ENCODE assay signal across 11 cellular contexts in genomic region chr11:64008283-64008931, GRCh38. TPM values are rescaled to one million over a fixed set of nuclear protein-coding genes. Genes with fewer than 3 reads are reported as not detected.
DNase-seq lines count a peak whose midpoint lies in the region; ATAC-seq and TF ChIP-seq lines count a peak whose summit lies in the region.
"Had no signal": no experiment of that assay in that cellular context is flagged by ENCODE, and none has a peak within 500 bp of the region (broad histone marks: within the 10 kb centered on the region; RNA-seq: fewer than 3 reads in every experiment).

No MANE protein-coding gene starts in this region.

- ATAC-seq in DND-41 (ENCODE audit: insufficient read depth, low read depth) (0 out of 3 replicates have a peak, but pooled peaks have one; percentile 26), GM18858 (IDR thresholded peaks at IDR 0.05; ENCODE audit: unreplicated experiment) (no peak)

- H4K20me1 ChIP-seq in DND-41 (ENCODE audit: insufficient read depth, low read length) = peaks cover 13% of the 10 kb centered on the region

- H3K27ac ChIP-seq in DND-41 (ENCODE audit: low read length) = no peak overlapping the region
- H3K27ac ChIP-seq in SJCRH30 = peak overlapping the region; percentile 55
- peak overlapping the region; percentile 38 to 58 for H3K27ac ChIP-seq in right atrium auricular region
- peak overlapping the region; percentile 48 to 63 (median 54) for H3K27ac ChIP-seq in sigmoid colon
- H3K27ac ChIP-seq in prostate gland = no peak overlapping the region

- H2AFZ ChIP-seq in DND-41 (ENCODE audit: low read depth, low read length) = no peak overlapping the region

- intact Hi-C loops in sigmoid colon (cut with DNase I) (loop anchor here (2.0 kb wide), 1 partner anchor 28 kb away; no protein-coding TSS in a partner anchor), prostate gland (cut with DNase I) (no loop called here)

- no peak for TF ChIP-seq EP300 in sigmoid colon (IDR thresholded peaks at IDR 0.05)

- H3K36me3 ChIP-seq in DND-41 (ENCODE audit: insufficient read depth, low read length) = peaks cover 13% of the 10 kb centered on the region
- H3K36me3 ChIP-seq in SJCRH30 = no peaks in the 10 kb centered on the region
- no peaks in the 10 kb centered on the region for H3K36me3 ChIP-seq in right atrium auricular region
- H3K36me3 ChIP-seq in sigmoid colon = no peaks in the 10 kb centered on the region
- H3K36me3 ChIP-seq in prostate gland = no peaks in the 10 kb centered on the region

- no peak for DNase-seq in DND-41
- no peak for DNase-seq in SJCRH30
- DNase-seq in right atrium auricular region (ENCODE audit: low spot score) = no peak
- DNase-seq in sigmoid colon = no peak
- no peak for DNase-seq in COLO668 (lab: John Stamatoyannopoulos, UW; ENCODE audit: unreplicated experiment)
- no peak for DNase-seq in AML-193 (lab: John Stamatoyannopoulos, UW)
- DNase-seq in prostate gland (ENCODE audit: low spot score) = no peak
- DNase-seq: activated CD8-positive, alpha-beta memory T cell treated with anti-CD3 and anti-CD28 coated beads, Interleukin-2, amount 50 U/mL, for 4 hours; stimulated activated naive CD4-positive, alpha-beta T cell had no signal

- no peak overlapping the region for H3K4me3 ChIP-seq in DND-41 (ENCODE audit: low read depth in 1 of 2, low read length in 2 of 2)
- peak overlapping the region; percentile 38 for H3K4me3 ChIP-seq in SJCRH30
- H3K4me3 ChIP-seq in right atrium auricular region = peak overlapping the region; percentile 19 to 49
- peak overlapping the region in 2 of 4 donors; percentile 46 to 48 for H3K4me3 ChIP-seq in sigmoid colon
- no peak overlapping the region for H3K4me3 ChIP-seq in prostate gland

- H3K9ac ChIP-seq in DND-41 (ENCODE audit: low read depth, low read length) = no peak overlapping the region

- WGBS in sigmoid colon, 2 donors = 89 to 93% methylated on average over 27 of the region's 27 CpGs
- 90% methylated on average over 27 of the region's 27 CpGs for WGBS in prostate gland

- H3K4me2 ChIP-seq in DND-41 (ENCODE audit: insufficient read depth, low read length) = no peak overlapping the region

- H3K27me3 ChIP-seq in DND-41 (ENCODE audit: insufficient read depth, low read length, poor library complexity) = no peaks in the 10 kb centered on the region
- no peaks in the 10 kb centered on the region for H3K27me3 ChIP-seq in SJCRH30
- H3K27me3 ChIP-seq in right atrium auricular region = no peaks in the 10 kb centered on the region
- no peaks in the 10 kb centered on the region for H3K27me3 ChIP-seq in sigmoid colon
- no peaks in the 10 kb centered on the region for H3K27me3 ChIP-seq in prostate gland (replicated peaks; ENCODE audit: insufficient read depth)

- peaks cover 3% of the 10 kb centered on the region for H3K9me3 ChIP-seq in DND-41 (ENCODE audit: insufficient read depth, low read length, severe bottlenecking)
- no peaks in the 10 kb centered on the region for H3K9me3 ChIP-seq in SJCRH30 (replicated peaks)
- H3K9me3 ChIP-seq in right atrium auricular region = no peaks in the 10 kb centered on the region
- H3K9me3 ChIP-seq in sigmoid colon = no peaks in the 10 kb centered on the region
- no peaks in the 10 kb centered on the region for H3K9me3 ChIP-seq in prostate gland

- no peak for TF ChIP-seq CTCF in DND-41 (IDR thresholded peaks at IDR 0.05; ENCODE audit: borderline replicate concordance, extremely low read depth, low read length, poor library complexity, severe bottlenecking)
- TF ChIP-seq CTCF in right atrium auricular region (IDR thresholded peaks at IDR 0.05) = no peak
- TF ChIP-seq CTCF in sigmoid colon (IDR thresholded peaks at IDR 0.05) = no peak
- no peak for TF ChIP-seq CTCF in prostate gland (IDR thresholded peaks at IDR 0.05)

- TF ChIP-seq POLR2A in sigmoid colon (IDR thresholded peaks at IDR 0.05) = no peak
- TF ChIP-seq POLR2A in prostate gland (IDR thresholded peaks at IDR 0.05) = no peak

- H3K79me2 ChIP-seq in DND-41 (ENCODE audit: insufficient read depth, low read length) = no peaks in the 10 kb centered on the region

- H3K4me1 ChIP-seq in DND-41 (ENCODE audit: insufficient read depth, low read length) (no peaks in the 10 kb centered on the region), SJCRH30 (peaks cover 38% of the 10 kb centered on the region), right atrium auricular region (peaks cover 0 to 20% of the 10 kb centered on the region in 2 donors), sigmoid colon (peaks cover 0 to 17% (median 17%) of the 10 kb centered on the region in 4 donors), prostate gland (replicated peaks) (no peaks in the 10 kb centered on the region)

RNA-seq across cellular contexts. Expression of gene OTUB1, which starts 22.2 kb away (rescaled TPM):
- total RNA-seq in SJCRH30 (2014; rRNA removed; shearing (Covaris generic)) = 79.4 and 80.8 TPM in 2 replicates
- total RNA-seq in right atrium auricular region = 10 to 100 TPM; 55.9 to 57.1 TPM
- total RNA-seq in sigmoid colon = 10 to 100 TPM; 44.8 to 61.7 (median 57.8) TPM
- polyA plus RNA-seq in sigmoid colon = 10 to 100 TPM; 88.9 to 96.4 (median 91.3) TPM
- 100 to 1,000 TPM in 1 of 2 donors, 10 to 100 TPM in 1; 79.6 to 118 TPM for total RNA-seq in prostate gland

RNA-seq across cellular contexts. Expression of gene FLRT1, which starts 27.3 kb away (rescaled TPM):
- total RNA-seq in SJCRH30 (2014; rRNA removed; shearing (Covaris generic)) = 0.76 and 1.4 TPM in 2 replicates
- 1 to 10 TPM in 1 of 2 donors, under 1 TPM in 1; 0.67 to 1.7 TPM for total RNA-seq in right atrium auricular region
- 1 to 10 TPM in 3 of 4 donors, under 1 TPM in 1; 0.99 to 6.9 (median 3.1) TPM for total RNA-seq in sigmoid colon
- under 1 TPM in 1 of 3 donors, not detected in 2; 0.66 TPM for polyA plus RNA-seq in sigmoid colon
- under 1 TPM; 0.36 to 0.57 TPM for total RNA-seq in prostate gland
- total RNA-seq: epithelial cell of proximal tubule had no signal

RNA-seq across cellular contexts. Expression of gene COX8A, which starts 34.0 kb away (rescaled TPM):
- 597 and 702 TPM in 2 replicates for total RNA-seq in SJCRH30 (2014; rRNA removed; shearing (Covaris generic))
- total RNA-seq in right atrium auricular region (1,000 to 10,000 TPM in 1 of 2 donors, 100 to 1,000 TPM in 1; 830 to 1,057 TPM), sigmoid colon (100 to 1,000 TPM; 419 to 659 (median 577) TPM), prostate gland (1,000 to 10,000 TPM in 1 of 2 donors, 100 to 1,000 TPM in 1; 597 to 1,196 TPM)
- polyA plus RNA-seq in sigmoid colon = 1,000 to 10,000 TPM; 1,536 to 1,691 (median 1,674) TPM

Comparison
In these comparisons a context has a peak if more than half of its experiments do, and no peak if none do; other contexts are left out.
1. H3K27ac ChIP-seq: peak in SJCRH30 (single experiment), right atrium auricular region (2 of 2) and sigmoid colon (4 of 4); none in DND-41 (single experiment) and prostate gland (0 of 2).
2. H3K4me3 ChIP-seq: peak in SJCRH30 (single experiment) and right atrium auricular region (2 of 2); none in DND-41 (0 of 2) and prostate gland (0 of 2).